In the genomic region with DNA sequence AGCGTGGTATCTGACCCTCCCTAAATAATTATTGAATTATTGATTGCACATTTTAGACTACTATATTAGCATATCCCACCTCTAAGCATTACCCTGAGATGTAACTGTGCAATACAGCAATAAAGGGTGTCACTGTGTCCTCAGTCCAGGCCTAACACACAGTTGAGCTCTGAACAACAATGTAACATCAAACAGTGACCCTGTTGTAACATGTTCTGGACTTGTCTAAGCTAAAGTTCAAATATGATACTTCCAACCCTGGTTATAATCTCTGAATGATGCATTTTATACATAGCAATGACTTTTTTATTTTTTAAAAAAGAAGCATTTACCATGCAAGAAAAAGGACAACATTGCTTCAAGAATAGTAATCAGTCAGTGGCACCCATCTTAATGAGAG, we compare ENCODE assay signal across 18 cellular contexts.
DNase-seq lines count a peak whose midpoint lies in the region; ATAC-seq, FAIRE-seq and TF ChIP-seq lines count a peak whose summit lies in the region.
"Had no signal": no experiment of that assay in that cellular context is flagged by ENCODE, and none has a peak within 500 bp of the region (broad histone marks: within the 10 kb centered on the region; RNA-seq: fewer than 3 reads in every experiment).

No MANE protein-coding gene starts in this region.

- no peak overlapping the region for H3K9ac ChIP-seq in OCI-LY1 (ENCODE audit: low read length)

- CTCF ChIA-PET in A549 (lab: Yijun Ruan, JAX) = no interaction called here

- H3K4me3 ChIP-seq in A549 (no peak overlapping the region), OCI-LY1 (ENCODE audit: low read depth, low read length, poor library complexity, severe bottlenecking) (no peak overlapping the region), epithelial cell of esophagus (ENCODE audit: low read length) (no peak overlapping the region)
- H3K4me3 ChIP-seq: GM23338 had no signal

- H3K36me3 ChIP-seq in OCI-LY1 (ENCODE audit: insufficient read depth, low read length) = no peaks in the 10 kb centered on the region; the same call in 1 of the 2 replicates

- TF ChIP-seq CTCF in A549 (IDR thresholded peaks at IDR 0.05) (no peak), OCI-LY1 (IDR thresholded peaks at IDR 0.05; ENCODE audit: low read length) (no peak), epithelial cell of esophagus (IDR thresholded peaks at IDR 0.05; ENCODE audit: insufficient read depth, low read depth, low read length, missing control alignments) (no peak)

- TF ChIP-seq EP300 in A549 (IDR thresholded peaks at IDR 0.05) = no peak

- TF ChIP-seq RAD21 in A549 (conservative IDR thresholded peaks at IDR 0.05 in 1 of 2, IDR thresholded peaks at IDR 0.05 in 1 of 2) = no peak

- H3K4me2 ChIP-seq in A549 = no peak overlapping the region
- no peak overlapping the region for H3K4me2 ChIP-seq in OCI-LY1 (ENCODE audit: low read length)
- H3K4me2 ChIP-seq: GM23338 had no signal

- H3F3A ChIP-seq in OCI-LY1 (ENCODE audit: insufficient read depth, low read length) = no peaks in the 10 kb centered on the region

- no peak overlapping the region for H2AFZ ChIP-seq in OCI-LY1 (ENCODE audit: low read length)
- H2AFZ ChIP-seq: GM23338 had no signal

- H3K9me3 ChIP-seq in A549 (no peaks in the 10 kb centered on the region), OCI-LY1 (ENCODE audit: low read length) (no peaks in the 10 kb centered on the region)
- H3K9me3 ChIP-seq: Caco-2 had no signal

- no peaks in the 10 kb centered on the region for H3K27me3 ChIP-seq in OCI-LY1 (ENCODE audit: insufficient read depth, low read length)

- WGBS in A549 (ENCODE audit: missing lambda C conversion rate) = 4% methylated on average over 1 of the region's 1 CpG

- DNase-seq in A549 (ENCODE audit: low read depth in 1 of 2, low spot score in 1 of 2) (no peak), epithelial cell of esophagus (ENCODE audit: low read depth) (peak; percentile 53), NCI-H1930 (lab: John Stamatoyannopoulos, UW) (no peak), NCI-H774 (lab: John Stamatoyannopoulos, UW) (no peak)
- no peak for DNase-seq in activated CD8-positive, alpha-beta memory T cell treated with anti-CD3 and anti-CD28 coated beads, Interleukin-2, amount 50 U/mL, for 48 hours
- DNase-seq: 8988T; C1 segment of cervical spinal cord; Caco-2; CD8-positive, alpha-beta T cell; DMS153; DND-41; H9 had no signal

- H3K27ac ChIP-seq in A549 (no peak overlapping the region), OCI-LY1 (ENCODE audit: low read depth, low read length, poor library complexity, severe bottlenecking) (peak overlapping the region; percentile 36)

- H3K4me1 ChIP-seq in A549 (no peaks in the 10 kb centered on the region), OCI-LY1 (ENCODE audit: insufficient read depth, low read length, severe bottlenecking) (peaks cover 24% of the 10 kb centered on the region)
- H3K4me1 ChIP-seq: Caco-2 had no signal

- H3K9me2 ChIP-seq in OCI-LY1 (ENCODE audit: low read depth, low read length) = no peaks in the 10 kb centered on the region

- no peaks in the 10 kb centered on the region for H4K20me1 ChIP-seq in OCI-LY1 (ENCODE audit: insufficient read depth, low read length)

- FAIRE-seq in A549 (lab: Jason Lieb, UNC) = peak; percentile 46
- FAIRE-seq: G401.6, GM12892, GM19239 had no signal

- no peak for ATAC-seq in A549
- ATAC-seq: CD8-positive, alpha-beta T cell; GM23338; HCT116 had no signal

- POLR2A ChIA-PET in A549 (lab: Yijun Ruan, JAX) = no interaction called here

- no peak for TF ChIP-seq POLR2A in A549 (IDR thresholded peaks at IDR 0.05; ENCODE audit: low read length)

- peaks cover 32% of the 10 kb centered on the region for H3K79me2 ChIP-seq in OCI-LY1 (ENCODE audit: insufficient read depth, low read length)

TF ChIP-seq in A549, 52 proteins besides CTCF, POLR2A, EP300 and RAD21:
- no peak for TF ChIP-seq CHD4 (IDR thresholded peaks at IDR 0.05; ENCODE audit: borderline replicate concordance)
- no peak for TF ChIP-seq FOSB (CRISPR knock-in tag; IDR thresholded peaks at IDR 0.05)
- TF ChIP-seq HEYL (CRISPR knock-in tag; IDR thresholded peaks at IDR 0.05) = no peak
- TF ChIP-seq ZFP36 (IDR thresholded peaks at IDR 0.05; ENCODE audit: borderline replicate concordance, partially characterized antibody) = no peak
- no peak for TF ChIP-seq POLR2AphosphoS2 (conservative IDR thresholded peaks at IDR 0.05; ENCODE audit: low read length)
- TF ChIP-seq EHF (CRISPR knock-in tag; IDR thresholded peaks at IDR 0.05) = no peak
- no peak for TF ChIP-seq ZNF302 (CRISPR knock-in tag; IDR thresholded peaks at IDR 0.05)
- TF ChIP-seq ZC3H11A (IDR thresholded peaks at IDR 0.05) = no peak
- TF ChIP-seq, protein P1, sequence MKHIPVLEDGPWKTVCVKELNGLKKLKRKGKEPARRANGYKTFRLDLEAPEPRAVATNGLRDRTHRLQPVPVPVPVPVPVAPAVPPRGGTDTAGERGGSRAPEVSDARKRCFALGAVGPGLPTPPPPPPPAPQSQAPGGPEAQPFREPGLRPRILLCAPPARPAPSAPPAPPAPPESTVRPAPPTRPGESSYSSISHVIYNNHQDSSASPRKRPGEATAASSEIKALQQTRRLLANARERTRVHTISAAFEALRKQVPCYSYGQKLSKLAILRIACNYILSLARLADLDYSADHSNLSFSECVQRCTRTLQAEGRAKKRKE (CRISPR knock-in tag; IDR thresholded peaks at IDR 0.05; ENCODE audit: low read depth) = no peak
- no peak for TF ChIP-seq KDM5A (IDR thresholded peaks at IDR 0.05)
- no peak for TF ChIP-seq CBX8 (IDR thresholded peaks at IDR 0.05)
- no peak for TF ChIP-seq BCL3 (IDR thresholded peaks at IDR 0.05)
- no peak for TF ChIP-seq CBX2 (IDR thresholded peaks at IDR 0.05; ENCODE audit: borderline replicate concordance, low read depth)
- TF ChIP-seq HOXB5 (CRISPR knock-in tag; IDR thresholded peaks at IDR 0.05) = no peak
- TF ChIP-seq E2F6 (IDR thresholded peaks at IDR 0.05; ENCODE audit: borderline replicate concordance, low read depth) = no peak
- no peak for TF ChIP-seq ESRRA (IDR thresholded peaks at IDR 0.05; ENCODE audit: borderline replicate concordance, low read length)
- no peak for TF ChIP-seq RCOR1 (IDR thresholded peaks at IDR 0.05; ENCODE audit: low read depth, low read length)
- no peak for TF ChIP-seq MAFK (IDR thresholded peaks at IDR 0.05; ENCODE audit: partially characterized antibody)
- TF ChIP-seq HES2 (IDR thresholded peaks at IDR 0.05) = no peak
- no peak for TF ChIP-seq GATA3 (IDR thresholded peaks at IDR 0.05; ENCODE audit: borderline replicate concordance)
